ENCODE assay signal across 8 cellular contexts in the genomic region with DNA sequence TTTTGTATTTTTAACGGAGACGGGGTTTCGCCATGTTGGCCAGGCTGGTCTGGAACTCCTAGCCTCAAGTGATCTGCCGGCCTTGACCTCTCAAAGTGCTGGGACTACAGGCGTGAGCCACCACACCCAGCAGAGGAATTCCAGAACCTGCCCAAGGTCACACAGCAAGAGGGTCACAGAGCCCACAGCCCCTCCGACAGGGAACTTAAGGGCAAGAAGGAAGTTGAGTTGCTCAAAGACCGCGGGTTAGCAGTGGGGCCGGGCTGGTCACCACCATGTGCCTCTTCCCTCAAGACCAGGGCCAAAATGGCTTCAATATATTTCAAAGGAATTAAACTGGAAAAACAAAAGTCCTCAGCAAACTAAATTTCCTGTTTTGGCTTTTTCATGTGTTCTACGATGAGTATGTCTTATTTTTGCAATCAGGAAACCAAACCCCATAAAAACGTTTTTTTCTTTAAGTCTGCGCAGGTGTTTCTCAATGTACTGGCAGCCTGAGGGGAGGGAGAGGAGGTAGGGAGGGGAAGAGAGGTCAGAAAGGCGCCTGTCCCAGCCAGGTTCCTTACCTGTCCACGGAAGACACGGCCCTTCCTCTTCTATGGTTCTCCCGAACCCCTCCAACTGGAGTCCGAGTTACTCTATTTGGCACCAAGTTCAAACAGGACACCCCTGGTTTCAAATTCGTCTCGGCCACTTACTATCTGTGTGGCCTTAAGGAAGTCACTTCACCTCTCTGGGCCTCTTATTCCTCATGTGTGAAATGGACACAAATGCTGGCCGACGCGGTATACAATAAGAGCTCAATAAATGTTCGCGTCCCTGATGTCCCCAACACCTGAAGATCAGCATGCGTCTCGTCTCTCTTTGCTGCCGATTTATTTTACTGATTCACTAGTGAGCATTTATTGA. TPM values are rescaled to one million over a fixed set of nuclear protein-coding genes. Genes with fewer than 3 reads are reported as not detected.
DNase-seq lines count a peak whose midpoint lies in the region; ATAC-seq and TF ChIP-seq lines count a peak whose summit lies in the region.

No MANE protein-coding gene starts in this region.

- DNase-seq in GM12864 (ENCODE audit: low read depth) (no peak), SJSA1 (ENCODE audit: low read depth in 1 of 2, low spot score in 2 of 2) (no peak), epithelial cell of proximal tubule (ENCODE audit: low read depth) (no peak), cerebellar cortex (ENCODE audit: low spot score) (no peak), NCI-H446 (lab: John Stamatoyannopoulos, UW) (no peak), midbrain (lab: John Stamatoyannopoulos, UW) (no peak)
- DNase-seq in natural killer cell treated with Interleukin-12 subunit alpha and Interleukin-12 subunit beta and Interleukin-15 and Interleukin-18, amount 100 ng/mL, for 72 hours (ENCODE audit: low spot score) = no peak

- H3K9me3 ChIP-seq in SJSA1 (replicated peaks) = no peaks in the 10 kb centered on the region

- H3K4me1 ChIP-seq in SJSA1 (replicated peaks) = peaks cover 14% of the 10 kb centered on the region

- H3K4me3 Mint-ChIP-seq in natural killer cell treated with Interleukin-12 subunit alpha and Interleukin-12 subunit beta and Interleukin-15 and Interleukin-18, amount 100 ng/mL, for 72 hours = peak overlapping the region; percentile 93

- peaks cover 9% of the 10 kb centered on the region; the same call in 1 of the 2 replicates for H3K36me3 ChIP-seq in SJSA1

- H3K4me3 ChIP-seq in GM12864 (ENCODE audit: low read depth, low read length) (peak overlapping the region; percentile 79), SJSA1 (peak overlapping the region; percentile 67), epithelial cell of proximal tubule (ENCODE audit: low read depth, low read length) (peak overlapping the region; percentile 75)

- H3K27me3 ChIP-seq in SJSA1 (replicated peaks) = no peaks in the 10 kb centered on the region

- H3K27me3 Mint-ChIP-seq in natural killer cell treated with Interleukin-12 subunit alpha and Interleukin-12 subunit beta and Interleukin-15 and Interleukin-18, amount 100 ng/mL, for 72 hours = peaks cover 0 to 2% of the 10 kb centered on the region in 2 donors

- H3K27ac Mint-ChIP-seq in natural killer cell treated with Interleukin-12 subunit alpha and Interleukin-12 subunit beta and Interleukin-15 and Interleukin-18, amount 100 ng/mL, for 72 hours = peak overlapping the region; percentile 15 to 53

- ATAC-seq in HG02798 (IDR thresholded peaks at IDR 0.05; ENCODE audit: poor library complexity, unreplicated experiment) = peak; percentile 3
- peak; percentile 1 for ATAC-seq in natural killer cell treated with Interleukin-12 subunit alpha and Interleukin-12 subunit beta and Interleukin-15 and Interleukin-18, amount 100 ng/mL, for 72 hours

- H3K36me3 Mint-ChIP-seq in natural killer cell treated with Interleukin-12 subunit alpha and Interleukin-12 subunit beta and Interleukin-15 and Interleukin-18, amount 100 ng/mL, for 72 hours = peaks cover 9% of the 10 kb centered on the region

- no peaks in the 10 kb centered on the region for H3K9me3 Mint-ChIP-seq in natural killer cell treated with Interleukin-12 subunit alpha and Interleukin-12 subunit beta and Interleukin-15 and Interleukin-18, amount 100 ng/mL, for 72 hours

- TF ChIP-seq CTCF in GM12864 (IDR thresholded peaks at IDR 0.05; ENCODE audit: low read depth, low read length, missing control alignments) (no peak), epithelial cell of proximal tubule (conservative IDR thresholded peaks at IDR 0.05; ENCODE audit: low read depth, low read length) (no peak)

- peaks cover 17 to 19% of the 10 kb centered on the region in 2 donors for H3K4me1 Mint-ChIP-seq in natural killer cell treated with Interleukin-12 subunit alpha and Interleukin-12 subunit beta and Interleukin-15 and Interleukin-18, amount 100 ng/mL, for 72 hours (ENCODE audit: low read depth in 2 of 2)

- H3K27ac ChIP-seq in SJSA1 = no peak overlapping the region

RNA-seq across cellular contexts. Expression of gene SLC8B1, which starts 0.8 kb away (rescaled TPM):
- 9.4 and 27.4 TPM in 2 replicates for total RNA-seq in SJSA1 (2014; rRNA removed; shearing (Covaris generic))
- 26.0 and 26.6 TPM in 2 replicates for total RNA-seq in epithelial cell of proximal tubule
- 10 to 100 TPM; 19.9 to 28.3 TPM for total RNA-seq in natural killer cell treated with Interleukin-12 subunit alpha and Interleukin-12 subunit beta and Interleukin-15 and Interleukin-18, amount 100 ng/mL, for 72 hours

RNA-seq across cellular contexts. Expression of gene PLBD2, which starts 24.3 kb away (rescaled TPM):
- 11.6 and 11.8 TPM in 2 replicates for total RNA-seq in SJSA1 (2014; rRNA removed; shearing (Covaris generic))
- 15.6 and 20.1 TPM in 2 replicates for total RNA-seq in epithelial cell of proximal tubule
- total RNA-seq in natural killer cell treated with Interleukin-12 subunit alpha and Interleukin-12 subunit beta and Interleukin-15 and Interleukin-18, amount 100 ng/mL, for 72 hours = 10 to 100 TPM; 23.2 to 26.8 TPM
